In the genomic region with DNA sequence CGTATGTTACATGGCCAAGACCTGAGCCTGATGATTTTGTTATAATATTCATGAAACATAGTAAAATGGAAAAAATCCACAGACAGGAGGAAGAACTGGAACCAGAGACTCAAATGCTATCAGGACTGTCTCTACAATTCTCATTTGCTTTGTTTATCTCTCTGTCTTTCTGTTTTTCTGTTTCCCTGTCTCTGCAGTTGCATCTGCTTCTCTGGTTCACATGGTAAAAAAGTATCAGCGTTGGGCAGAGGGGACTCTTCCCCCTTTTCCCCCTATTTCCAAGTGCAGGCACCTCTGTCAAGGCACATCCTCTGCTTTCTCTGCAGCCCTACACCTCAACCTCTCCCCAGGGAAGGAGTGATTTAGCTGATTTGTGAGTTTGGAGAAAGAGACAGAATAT, we compare ENCODE assay signal across 1 cellular context.
TF ChIP-seq lines count a peak whose summit lies in the region.

No MANE protein-coding gene starts in this region.

TF ChIP-seq in HepG2, 621 proteins besides CTCF, POLR2A, EP300 and RAD21:
- TF ChIP-seq POLR2G (IDR thresholded peaks at IDR 0.05; ENCODE audit: low read depth, low read length), result no peak
- no peak for TF ChIP-seq ZBTB7B (CRISPR knock-in tag; IDR thresholded peaks at IDR 0.05)
